ENCODE assay signal across 19 cellular contexts in genomic region chr19:7246601-7247000, GRCh38.
"Had no signal": no experiment of that assay in that cellular context is flagged by ENCODE, and none has a peak within 500 bp of the region (broad histone marks: within the 10 kb centered on the region; RNA-seq: fewer than 3 reads in every experiment).

No MANE protein-coding gene starts in this region.

- DNase-seq: activated CD4-positive, alpha-beta T cell treated with anti-CD3 and anti-CD28 coated beads, Interleukin-2, amount 50 U/mL, for 48 hours; activated gamma-delta T cell treated with Interleukin-2 at 50 U/mL for 16 hours; caudate nucleus; dorsolateral prefrontal cortex; foreskin fibroblast; left cardiac atrium; mesendoderm; naive thymus-derived CD8-positive, alpha-beta T cell; pancreas; stimulated activated CD4-positive, alpha-beta T cell treated with anti-CD3 and anti-CD28 coated beads, Interleukin-4, amount 100 ng/mL, for 24 hours; SW 1271; WERI-Rb-1 had no signal

- H3K9me3 ChIP-seq: pancreas, tibial nerve had no signal

- H3K27me3 ChIP-seq: dorsolateral prefrontal cortex, pancreas, tibial nerve had no signal

- H3K4me3 Mint-ChIP-seq: activated T-helper 1 cell treated with anti-CD3 and anti-CD28 coated beads, Interleukin-12 subunit alpha, Interleukin-12 subunit beta, Interleukin-2, Interleukin-4 antibody, amounts not matched to agents 30 ng/mL and 10 ng/mL and 1 ng/mL, durations not matched to agents 14 hours and 24 hours and 36 hours; naive thymus-derived CD8-positive, alpha-beta T cell; stimulated activated effector memory CD8-positive, alpha-beta T cell treated with anti-CD3 and anti-CD28 coated beads, Interleukin-12 subunit alpha, Interleukin-12 subunit beta, amount 100 ng/mL, for 72 hours had no signal

- H3K27ac Mint-ChIP-seq: activated naive CD4-positive, alpha-beta T cell treated with anti-CD3 and anti-CD28 coated beads, Interleukin-2, amount 50 U/mL, for 72 hours; activated T-helper 1 cell treated with anti-CD3 and anti-CD28 coated beads, Interleukin-12 subunit alpha, Interleukin-12 subunit beta, Interleukin-2, Interleukin-4 antibody, amounts not matched to agents 30 ng/mL and 10 ng/mL and 1 ng/mL, durations not matched to agents 14 hours and 24 hours and 36 hours; naive thymus-derived CD8-positive, alpha-beta T cell; stimulated activated effector memory CD8-positive, alpha-beta T cell treated with anti-CD3 and anti-CD28 coated beads, Interleukin-12 subunit alpha, Interleukin-12 subunit beta, amount 100 ng/mL, for 72 hours had no signal

- H3K9me3 Mint-ChIP-seq: stimulated activated effector memory CD8-positive, alpha-beta T cell treated with anti-CD3 and anti-CD28 coated beads, Interleukin-12 subunit alpha, Interleukin-12 subunit beta, amount 100 ng/mL, for 72 hours had no signal

- FAIRE-seq: islet of Langerhans, pancreas had no signal

- H3K4me2 ChIP-seq: smooth muscle cell had no signal

- H3K4me3 ChIP-seq: dorsolateral prefrontal cortex, pancreas, smooth muscle cell, tibial nerve had no signal

- H3K27ac ChIP-seq: tibial nerve, WERI-Rb-1 had no signal

- ATAC-seq: activated naive CD4-positive, alpha-beta T cell treated with anti-CD3 and anti-CD28 coated beads, Interleukin-2, amount 50 U/mL, for 72 hours; left cardiac atrium; naive thymus-derived CD8-positive, alpha-beta T cell; sciatic nerve; stimulated activated effector memory CD8-positive, alpha-beta T cell treated with anti-CD3 and anti-CD28 coated beads, Interleukin-12 subunit alpha, Interleukin-12 subunit beta, amount 100 ng/mL, for 72 hours had no signal

- H3K4me1 Mint-ChIP-seq: stimulated activated effector memory CD8-positive, alpha-beta T cell treated with anti-CD3 and anti-CD28 coated beads, Interleukin-12 subunit alpha, Interleukin-12 subunit beta, amount 100 ng/mL, for 72 hours had no signal

- H3K36me3 ChIP-seq: pancreas, tibial nerve, WERI-Rb-1 had no signal
